ENCODE assay signal across 8 cellular contexts in genomic region chr9:129550199-129550839, GRCh38.
A peak's percentile ranks its signal among the peaks of the same experiment; 100 is the strongest.
DNase-seq lines count a peak whose midpoint lies in the region; ATAC-seq lines count a peak whose summit lies in the region.

No MANE protein-coding gene starts in this region.

- H3K27me3 ChIP-seq in NT2/D1 (ENCODE audit: insufficient read depth, insufficient read length) = peaks cover 28% of the 10 kb centered on the region

- ATAC-seq in central memory CD8-positive, alpha-beta T cell (replicated peaks; ENCODE audit: extremely low read depth, poor library complexity, severe bottlenecking) = no peak
- ATAC-seq in GM19328 (IDR thresholded peaks at IDR 0.05; ENCODE audit: unreplicated experiment) = no peak

- H3K4me1 ChIP-seq in NT2/D1 (ENCODE audit: insufficient read depth, insufficient read length) = peaks cover 8% of the 10 kb centered on the region

- DNase-seq in DMS153 treated with DMSO at 0.1 percent for 48 hours (lab: John Stamatoyannopoulos, UW; ENCODE audit: unreplicated experiment) (peak; percentile 27), DMS153 (lab: John Stamatoyannopoulos, UW) (no peak), NT2/D1 (ENCODE audit: low read depth, low spot score) (no peak), inferior parietal cortex (ENCODE audit: extremely low spot score) (peak; percentile 59), skeletal muscle cell (ENCODE audit: low read depth) (peak; percentile 41), epidermal melanocyte (ENCODE audit: insufficient read length, low spot score) (no peak)
- DNase-seq in central memory CD8-positive, alpha-beta T cell (ENCODE audit: low spot score in 2 of 2) = no peak

- peaks cover 58% of the 10 kb centered on the region for H3K27me3 Mint-ChIP-seq in central memory CD8-positive, alpha-beta T cell

- H3K9ac ChIP-seq in NT2/D1 (ENCODE audit: insufficient read length, low read depth) = peak overlapping the region; percentile 88

- H3K36me3 Mint-ChIP-seq in central memory CD8-positive, alpha-beta T cell (ENCODE audit: insufficient read depth) = no peaks in the 10 kb centered on the region

- H3K4me3 ChIP-seq in NT2/D1 (ENCODE audit: insufficient read length, low read depth) (peak overlapping the region; percentile 38), skeletal muscle cell (ENCODE audit: low read depth, low read length) (peak overlapping the region; percentile 47)

- no peak overlapping the region for H3K27ac Mint-ChIP-seq in central memory CD8-positive, alpha-beta T cell (ENCODE audit: low read depth)

- peak overlapping the region; percentile 63 for H3K4me3 Mint-ChIP-seq in central memory CD8-positive, alpha-beta T cell

- no peaks in the 10 kb centered on the region for H3K9me3 ChIP-seq in NT2/D1 (ENCODE audit: insufficient read depth, low read length)

- peaks cover 11% of the 10 kb centered on the region for H3K4me1 Mint-ChIP-seq in central memory CD8-positive, alpha-beta T cell

- H3K9me3 Mint-ChIP-seq in central memory CD8-positive, alpha-beta T cell = no peaks in the 10 kb centered on the region

- H3K36me3 ChIP-seq in NT2/D1 (ENCODE audit: insufficient read depth, insufficient read length, low read length) = no peaks in the 10 kb centered on the region

Comparison
In these comparisons a context has a peak if more than half of its experiments do, and no peak if none do; other contexts are left out.
1. DNase-seq: peak in DMS153 treated with DMSO at 0.1 percent for 48 hours (single experiment), inferior parietal cortex (single experiment) and skeletal muscle cell (single experiment); none in DMS153 (single experiment), NT2/D1 (single experiment), central memory CD8-positive, alpha-beta T cell (0 of 2) and epidermal melanocyte (single experiment).